ENCODE assay signal across 17 cellular contexts in genomic region chr7:44646921-44647636, GRCh38. TPM values are rescaled to one million over a fixed set of nuclear protein-coding genes. Genes with fewer than 3 reads are reported as not detected.
A peak's percentile ranks its signal among the peaks of the same experiment; 100 is the strongest.
DNase-seq lines count a peak whose midpoint lies in the region; ATAC-seq, FAIRE-seq and TF ChIP-seq lines count a peak whose summit lies in the region.
"Had no signal": no experiment of that assay in that cellular context is flagged by ENCODE, and none has a peak within 500 bp of the region (broad histone marks: within the 10 kb centered on the region; RNA-seq: fewer than 3 reads in every experiment).

No MANE protein-coding gene starts in this region.

- H3K4me2 ChIP-seq in astrocyte (ENCODE audit: low read length) (no peak overlapping the region), mesenchymal stem cell (ENCODE audit: low read length, poor library complexity, severe bottlenecking) (no peak overlapping the region)

- intact Hi-C loops in left ventricle myocardium inferior (cut with micrococcal nuclease) (no loop called here), heart left ventricle (cut with DNase I) (no loop called here), thyroid gland (cut with DNase I) (no loop called here), sciatic nerve (cut with DNase I) (no loop called here)

- H3K27me3 ChIP-seq in left ventricle myocardium inferior (ENCODE audit: low read depth) = no peaks in the 10 kb centered on the region
- H3K27me3 ChIP-seq in heart left ventricle = no peaks in the 10 kb centered on the region
- H3K27me3 ChIP-seq in astrocyte (ENCODE audit: insufficient read depth, low read length) = no peaks in the 10 kb centered on the region
- H3K27me3 ChIP-seq in mesenchymal stem cell (ENCODE audit: control insufficient read depth in 1 of 2, insufficient read depth in 1 of 2, low read length in 2 of 2) = no peaks in the 10 kb centered on the region
- no peaks in the 10 kb centered on the region for H3K27me3 ChIP-seq in thyroid gland

- H3K27ac ChIP-seq in left ventricle myocardium inferior (replicated peaks) (peak overlapping the region; percentile 81), heart left ventricle (peak overlapping the region in 3 of 12 donors; percentile 1 to 90 (median 3)), astrocyte (ENCODE audit: low read depth, low read length) (no peak overlapping the region), mesenchymal stem cell (ENCODE audit: low read length, poor library complexity, severe bottlenecking) (no peak overlapping the region), thyroid gland (peak overlapping the region in 2 of 3 donors; percentile 42 to 48)

- H3K9me3 Mint-ChIP-seq in astrocyte (ENCODE audit: unreplicated experiment) = no peaks in the 10 kb centered on the region
- H3K9me3 Mint-ChIP-seq: H9, IgD-negative memory B cell had no signal

- no peaks in the 10 kb centered on the region for H3K4me1 Mint-ChIP-seq in astrocyte (ENCODE audit: low read depth, unreplicated experiment)
- H3K4me1 Mint-ChIP-seq: H9 had no signal

- H4K8ac ChIP-seq in mesenchymal stem cell (ENCODE audit: low read length) = no peak overlapping the region

- H3K79me2 ChIP-seq in astrocyte (ENCODE audit: insufficient read depth, low read length) = no peaks in the 10 kb centered on the region

- peaks cover 20% of the 10 kb centered on the region for H3K36me3 Mint-ChIP-seq in astrocyte (ENCODE audit: low read depth, unreplicated experiment)

- no peak overlapping the region for H2BK120ac ChIP-seq in mesenchymal stem cell (ENCODE audit: low read depth, low read length)

- H3K9me3 ChIP-seq in left ventricle myocardium inferior (replicated peaks) (no peaks in the 10 kb centered on the region), heart left ventricle (no peaks in the 10 kb centered on the region), astrocyte (ENCODE audit: insufficient read depth, low read depth, low read length) (no peaks in the 10 kb centered on the region), mesenchymal stem cell (ENCODE audit: control insufficient read depth, low read length) (no peaks in the 10 kb centered on the region), thyroid gland (no peaks in the 10 kb centered on the region)

- H3K4me3 Mint-ChIP-seq in astrocyte (ENCODE audit: unreplicated experiment) = no peak overlapping the region
- H3K4me3 Mint-ChIP-seq: H9 had no signal

- H3K9ac ChIP-seq in astrocyte (ENCODE audit: low read length) (no peak overlapping the region), mesenchymal stem cell (ENCODE audit: low read length) (no peak overlapping the region)

- no peak overlapping the region for H3K14ac ChIP-seq in mesenchymal stem cell (ENCODE audit: low read length in 2 of 2)

- H3K27ac Mint-ChIP-seq in astrocyte (ENCODE audit: unreplicated experiment) = peak overlapping the region; percentile 2
- H3K27ac Mint-ChIP-seq: IgD-negative memory B cell had no signal

- TF ChIP-seq POLR2A in heart left ventricle (IDR thresholded peaks at IDR 0.05) (no peak), thyroid gland (IDR thresholded peaks at IDR 0.05) (no peak), GM12891 (IDR thresholded peaks at IDR 0.05; ENCODE audit: low read depth, low read length) (no peak)

- peaks cover 58% of the 10 kb centered on the region for H3K36me3 ChIP-seq in left ventricle myocardium inferior
- peaks cover 0 to 70% (median 51%) of the 10 kb centered on the region in 9 donors for H3K36me3 ChIP-seq in heart left ventricle
- H3K36me3 ChIP-seq in astrocyte (ENCODE audit: insufficient read depth, low read length) = peaks cover 15% of the 10 kb centered on the region
- peaks cover 41 to 59% of the 10 kb centered on the region in 2 experiments for H3K36me3 ChIP-seq in mesenchymal stem cell (ENCODE audit: control insufficient read depth in 1 of 2, insufficient read depth in 2 of 2, low read depth in 1 of 2, low read length in 2 of 2)
- peaks cover 8 to 11% of the 10 kb centered on the region in 2 donors for H3K36me3 ChIP-seq in thyroid gland

- FAIRE-seq in astrocyte (lab: Jason Lieb, UNC) = no peak
- FAIRE-seq in urothelium cell line (lab: Jason Lieb, UNC) = no peak
- FAIRE-seq in GM12891 (lab: Jason Lieb, UNC) = no peak
- FAIRE-seq: A204.1 had no signal

- H3K4me1 ChIP-seq in left ventricle myocardium inferior (peaks cover 62% of the 10 kb centered on the region), heart left ventricle (peaks cover 0 to 51% (median 10%) of the 10 kb centered on the region in 12 donors), astrocyte (ENCODE audit: insufficient read depth, low read length) (no peaks in the 10 kb centered on the region), mesenchymal stem cell (ENCODE audit: control insufficient read depth, insufficient read depth, low read depth, low read length) (peaks cover 4% of the 10 kb centered on the region), thyroid gland (peaks cover 5 to 34% of the 10 kb centered on the region in 2 donors)

- H2BK12ac ChIP-seq in mesenchymal stem cell (ENCODE audit: low read length in 2 of 2) = no peak overlapping the region

- no peak overlapping the region for H3K4ac ChIP-seq in mesenchymal stem cell (ENCODE audit: low read depth in 1 of 2, low read length in 2 of 2)

- H3K27me3 Mint-ChIP-seq in astrocyte (ENCODE audit: low read depth, unreplicated experiment) = no peaks in the 10 kb centered on the region
- H3K27me3 Mint-ChIP-seq: IgD-negative memory B cell had no signal

- H2BK5ac ChIP-seq in mesenchymal stem cell (ENCODE audit: low read depth, low read length, poor library complexity, severe bottlenecking) = no peak overlapping the region

- no peaks in the 10 kb centered on the region for H4K20me1 ChIP-seq in astrocyte (ENCODE audit: insufficient read depth, low read length)

- no peak overlapping the region for H3K18ac ChIP-seq in mesenchymal stem cell (ENCODE audit: low read depth in 1 of 2, low read length in 2 of 2)

- no peak overlapping the region for H2AK5ac ChIP-seq in mesenchymal stem cell (ENCODE audit: low read length, severe bottlenecking)

- no peak overlapping the region for H4K91ac ChIP-seq in mesenchymal stem cell (ENCODE audit: low read length)

- H3K23ac ChIP-seq in mesenchymal stem cell (ENCODE audit: low read length in 2 of 2) = no peak overlapping the region

- DNase-seq in left ventricle myocardium inferior = no peak
- no peak for DNase-seq in heart left ventricle
- no peak for DNase-seq in astrocyte (ENCODE audit: low read depth)
- DNase-seq in mesenchymal stem cell = peak; percentile 16
- no peak for DNase-seq in thyroid gland
- no peak for DNase-seq in sciatic nerve (ENCODE audit: low spot score)
- DNase-seq in urothelium cell line (ENCODE audit: low spot score) = no peak
- DNase-seq in GM12891 (ENCODE audit: insufficient read length, low spot score) = no peak
- DNase-seq: C1 segment of cervical spinal cord, DMS53, H9, NCI-H146, NCI-H2107, NCI-H226, PC-3 had no signal

- TF ChIP-seq CTCF in left ventricle myocardium inferior (IDR thresholded peaks at IDR 0.05; ENCODE audit: borderline replicate concordance) (no peak), heart left ventricle (IDR thresholded peaks at IDR 0.05) (no peak), astrocyte (IDR thresholded peaks at IDR 0.05; ENCODE audit: insufficient read depth, low read depth, low read length) (no peak), thyroid gland (IDR thresholded peaks at IDR 0.05) (no peak)

- H2BK15ac ChIP-seq in mesenchymal stem cell (ENCODE audit: low read depth, poor library complexity, severe bottlenecking) = no peak overlapping the region

- H2AFZ ChIP-seq in astrocyte (ENCODE audit: low read depth, low read length) (no peak overlapping the region), mesenchymal stem cell (ENCODE audit: low read depth, low read length) (no peak overlapping the region)

- WGBS in heart left ventricle, 4 donors = 81 to 88% (median 84%) methylated on average over 3 of the region's 3 CpGs
- WGBS in mesenchymal stem cell = 67% methylated on average over 1 of the region's 3 CpGs
- whole genome bisulfite sequencing in thyroid gland, 2 donors = 83 to 91% methylated on average over 3 of the region's 3 CpGs

- H3K79me1 ChIP-seq in mesenchymal stem cell (replicated peaks; ENCODE audit: low read length, poor library complexity, severe bottlenecking) = peaks cover 48% of the 10 kb centered on the region

- no peak for ATAC-seq in heart left ventricle
- ATAC-seq in sciatic nerve = no peak
- ATAC-seq: PC-3 had no signal

- H3K4me3 ChIP-seq in left ventricle myocardium inferior = no peak overlapping the region
- H3K4me3 ChIP-seq in heart left ventricle = no peak overlapping the region
- no peak overlapping the region for H3K4me3 ChIP-seq in astrocyte (ENCODE audit: insufficient read depth, low read depth, low read length)
- H3K4me3 ChIP-seq in mesenchymal stem cell (ENCODE audit: insufficient read depth in 1 of 2, low read depth in 1 of 2, low read length in 2 of 2) = no peak overlapping the region
- no peak overlapping the region for H3K4me3 ChIP-seq in thyroid gland (replicated peaks in 1 of 3)

TF ChIP-seq in GM12891, 5 proteins besides CTCF, POLR2A, EP300 and RAD21:
- TF ChIP-seq POLR2AphosphoS5 (IDR thresholded peaks at IDR 0.05; ENCODE audit: low read depth, low read length) (no peak), POU2F2 (IDR thresholded peaks at IDR 0.05; ENCODE audit: low read depth, low read length) (no peak), TAF1 (IDR thresholded peaks at IDR 0.05; ENCODE audit: low read depth, low read length) (no peak), SPI1 (IDR thresholded peaks at IDR 0.05; ENCODE audit: low read depth, low read length) (no peak), PAX5 (IDR thresholded peaks at IDR 0.05; ENCODE audit: insufficient read depth, low read length, severe bottlenecking) (no peak)

RNA-seq across cellular contexts. Expression of gene OGDH, which starts 40.7 kb away (rescaled TPM):
- 677 TPM for total RNA-seq in left ventricle myocardium inferior
- total RNA-seq in heart left ventricle = 100 to 1,000 TPM; 394 to 789 (median 635) TPM
- 100 to 1,000 TPM; 247 to 519 TPM for polyA plus RNA-seq in heart left ventricle
- total RNA-seq in astrocyte = 65.6 and 73.7 TPM in 2 replicates
- 35.1 TPM for polyA plus RNA-seq in mesenchymal stem cell (2013, experiment 1 of 2)
- polyA plus RNA-seq in mesenchymal stem cell (2013, experiment 2 of 2) = 33.9 TPM
- total RNA-seq in thyroid gland = 100 to 1,000 TPM; 108 to 325 (median 201) TPM
- total RNA-seq in sciatic nerve = 91.3 TPM
- polyA plus RNA-seq in GM12891 (2012; ENCODE audit: low read depth, missing spikeins) = 42.5 TPM

Comparison
In these comparisons a context has a peak if more than half of its experiments do, and no peak if none do; other contexts are left out.
1. H3K27ac ChIP-seq: peak in left ventricle myocardium inferior (single experiment) and thyroid gland (2 of 3); none in astrocyte (single experiment) and mesenchymal stem cell (single experiment).